Comparison of ENCODE assay signal across 19 cellular contexts in the genomic region with DNA sequence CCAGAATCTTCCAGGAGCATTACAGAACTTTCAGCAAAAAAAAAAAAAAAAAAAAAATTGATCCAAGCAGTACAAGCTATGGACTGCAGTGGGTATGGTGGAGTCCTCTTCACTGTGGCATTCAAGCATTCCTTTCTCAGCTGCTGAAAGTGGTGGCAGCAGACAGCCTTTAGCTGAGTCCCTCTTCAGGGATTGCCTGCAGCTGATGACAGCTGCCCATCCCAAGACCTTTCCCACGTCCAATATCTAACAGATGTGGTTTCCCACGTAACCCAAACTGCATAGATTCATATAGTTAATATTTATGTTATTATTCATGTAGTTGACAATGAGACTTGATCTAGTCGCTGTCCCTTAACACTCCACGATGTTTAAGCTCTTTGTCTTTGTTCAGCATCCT.
A peak's percentile ranks its signal among the peaks of the same experiment; 100 is the strongest.
DNase-seq lines count a peak whose midpoint lies in the region; ATAC-seq lines count a peak whose summit lies in the region.
"Had no signal": no experiment of that assay in that cellular context is flagged by ENCODE, and none has a peak within 500 bp of the region (broad histone marks: within the 10 kb centered on the region; RNA-seq: fewer than 3 reads in every experiment).

No MANE protein-coding gene starts in this region.

- H3K4ac ChIP-seq in neuronal stem cell (ENCODE audit: low read length): no peak overlapping the region

- no peak overlapping the region for H4K8ac ChIP-seq in neuronal stem cell (ENCODE audit: low read depth, low read length)

- WGBS in neuronal stem cell (ENCODE audit: extremely low coverage in 2 of 2, insufficient read length in 2 of 2, insufficient replicate concordance in 1 of 2), 2 donors: no CpG with 5 or more reads among the region's 4 CpGs

- H3K36me3 ChIP-seq in SJCRH30 (no peaks in the 10 kb centered on the region), neuronal stem cell (replicated peaks in 1 of 2; ENCODE audit: control insufficient read depth in 2 of 2, insufficient read depth in 2 of 2, low read length in 2 of 2) (no peaks in the 10 kb centered on the region)
- H3K36me3 ChIP-seq: BE2C had no signal

- no peak overlapping the region for H2AK5ac ChIP-seq in neuronal stem cell (ENCODE audit: low read depth, low read length)

- no peak overlapping the region for H3K14ac ChIP-seq in neuronal stem cell (ENCODE audit: low read length)

- no peak overlapping the region for H2AFZ ChIP-seq in neuronal stem cell (ENCODE audit: low read length)
- H2AFZ ChIP-seq: GM23248 had no signal

- no peak overlapping the region for H3K4me2 ChIP-seq in neuronal stem cell (ENCODE audit: insufficient read depth, low read length, poor library complexity, severe bottlenecking)

- H3K4me3 ChIP-seq in SJCRH30 (no peak overlapping the region), neuronal stem cell (ENCODE audit: low read length in 2 of 2) (no peak overlapping the region)
- H3K4me3 ChIP-seq: GM23248, K562 had no signal

- H3K27me3 ChIP-seq in SJCRH30 (no peaks in the 10 kb centered on the region; the same call in 1 of the 2 replicates), neuronal stem cell (ENCODE audit: control insufficient read depth in 3 of 3, insufficient read depth in 3 of 3, low read depth in 1 of 3, low read length in 3 of 3) (no peaks in the 10 kb centered on the region)
- H3K27me3 ChIP-seq: BE2C had no signal

- H2BK5ac ChIP-seq in neuronal stem cell (ENCODE audit: low read length): no peak overlapping the region

- H2BK12ac ChIP-seq in neuronal stem cell (ENCODE audit: low read length): no peak overlapping the region

- no peak overlapping the region for H2BK120ac ChIP-seq in neuronal stem cell (ENCODE audit: low read depth, low read length)

- no peak overlapping the region for H3K27ac ChIP-seq in SJCRH30
- H3K27ac ChIP-seq in neuronal stem cell (replicated peaks; ENCODE audit: low read length): no peak overlapping the region
- H3K27ac ChIP-seq: GM23248 had no signal

- DNase-seq in LHCN-M2 (ENCODE audit: low read depth) (peak; percentile 31), SJCRH30 (peak; percentile 36 to 53), myocyte (ENCODE audit: low read depth) (peak; percentile 70), midbrain (lab: John Stamatoyannopoulos, UW) (no peak), neuronal stem cell (ENCODE audit: low spot score) (no peak)
- DNase-seq: ACHN; BE2C; C1 segment of cervical spinal cord; CD4-positive, CD25-positive, alpha-beta regulatory T cell; CD8-positive, alpha-beta memory T cell; COR-L47; DMS79 treated with DMSO at 0.1 percent for 48 hours; GF-D8; GM23248; HCEC 1CT; HFFc6; IMR-90 had no signal

- H2BK15ac ChIP-seq in neuronal stem cell (ENCODE audit: low read length): no peak overlapping the region

- no peak overlapping the region for H3K18ac ChIP-seq in neuronal stem cell (ENCODE audit: low read length)

- H3K9me3 ChIP-seq in SJCRH30 (replicated peaks) (no peaks in the 10 kb centered on the region), neuronal stem cell (replicated peaks in 1 of 2; ENCODE audit: control insufficient read depth in 2 of 2, insufficient read depth in 1 of 2, low read depth in 1 of 2, low read length in 2 of 2) (peaks cover 0 to 2% of the 10 kb centered on the region in 2 donors)
- H3K9me3 ChIP-seq: BE2C had no signal

- no peak overlapping the region for H3K23ac ChIP-seq in neuronal stem cell (ENCODE audit: low read depth, low read length, poor library complexity)

- H3K9ac ChIP-seq in neuronal stem cell (ENCODE audit: low read depth, low read length, poor library complexity): no peak overlapping the region
- H3K9ac ChIP-seq: GM23248 had no signal

- no peaks in the 10 kb centered on the region; the same call in 1 of the 2 replicates for H3K4me1 ChIP-seq in SJCRH30
- H3K4me1 ChIP-seq in neuronal stem cell (ENCODE audit: control insufficient read depth in 2 of 2, insufficient read depth in 1 of 2, low read depth in 1 of 2, low read length in 2 of 2): no peaks in the 10 kb centered on the region
- H3K4me1 ChIP-seq: BE2C had no signal

- H3K79me1 ChIP-seq in neuronal stem cell (ENCODE audit: low read depth, low read length): no peaks in the 10 kb centered on the region

- H4K91ac ChIP-seq in neuronal stem cell (ENCODE audit: low read depth, low read length, poor library complexity): no peak overlapping the region

- no peak for ATAC-seq in HG03139 (IDR thresholded peaks at IDR 0.05; ENCODE audit: unreplicated experiment)
- ATAC-seq: K562 had no signal

Comparison
In these comparisons a context has a peak if more than half of its experiments do, and no peak if none do; other contexts are left out.
1. DNase-seq: peak in LHCN-M2 (single experiment), SJCRH30 (2 of 2) and myocyte (single experiment); none in midbrain (single experiment) and neuronal stem cell (single experiment).